ENCODE assay signal across 18 cellular contexts in genomic region chrX:26651755-26652154, GRCh38.
DNase-seq lines count a peak whose midpoint lies in the region; ATAC-seq, FAIRE-seq and TF ChIP-seq lines count a peak whose summit lies in the region.
"Had no signal": no experiment of that assay in that cellular context is flagged by ENCODE, and none has a peak within 500 bp of the region (broad histone marks: within the 10 kb centered on the region; RNA-seq: fewer than 3 reads in every experiment).

No MANE protein-coding gene starts in this region.

- H3K27ac Mint-ChIP-seq in MCF 10A (ENCODE audit: low read depth, unreplicated experiment), result no peak overlapping the region
- H3K27ac Mint-ChIP-seq: activated T-helper 2 cell treated with anti-CD3 and anti-CD28 coated beads, Interferon-gamma antibody, Interleukin-2, Interleukin-4, amounts not matched to agents 10 μg/mL and 5 μg/mL and 100 μg/mL, durations not matched to agents 14 hours and 24 hours and 36 hours; T-helper 2 cell treated with Interferon-gamma antibody and Interleukin-4, amounts not matched to agents 5 μg/mL and 100 μg/mL, for 36 hours had no signal

- POLR2A ChIA-PET in MCF 10A (lab: Yijun Ruan, JAX), result interaction anchor here (0.7 kb wide), 1 partner anchor 10 kb away, joined by 3 read pairs; no protein-coding TSS in a partner anchor

- FAIRE-seq in bronchial epithelial cell (lab: Jason Lieb, UNC), result no peak

- no peaks in the 10 kb centered on the region for H3K27me3 Mint-ChIP-seq in MCF 10A (ENCODE audit: insufficient read depth, unreplicated experiment)
- H3K27me3 Mint-ChIP-seq: naive B cell had no signal

- peaks cover 22 to 58% of the 10 kb centered on the region in 2 donors for H3K9me3 ChIP-seq in breast epithelium

- peak; percentile 26 for TF ChIP-seq CTCF in MCF 10A (IDR thresholded peaks at IDR 0.05; ENCODE audit: unreplicated experiment)
- TF ChIP-seq CTCF in breast epithelium (IDR thresholded peaks at IDR 0.05), result no peak
- no peak for TF ChIP-seq CTCF in bronchial epithelial cell (IDR thresholded peaks at IDR 0.05; ENCODE audit: insufficient read depth, low read length, severe bottlenecking)

- no peak overlapping the region for H3K4me3 Mint-ChIP-seq in MCF 10A (ENCODE audit: unreplicated experiment)
- H3K4me3 Mint-ChIP-seq: naive B cell; T-helper 2 cell treated with Interferon-gamma antibody and Interleukin-4, amounts not matched to agents 5 μg/mL and 100 μg/mL, for 36 hours had no signal

- ATAC-seq in HG03457 (IDR thresholded peaks at IDR 0.05; ENCODE audit: unreplicated experiment) (no peak), GM19463 (IDR thresholded peaks at IDR 0.05; ENCODE audit: unreplicated experiment) (no peak), HG02588 (IDR thresholded peaks at IDR 0.05; ENCODE audit: unreplicated experiment) (no peak)
- ATAC-seq: heart left ventricle, right cardiac atrium had no signal

- intact Hi-C loops in MCF 10A (cut with micrococcal nuclease) (loop anchor here (10.0 kb wide), 1 partner anchor 927 kb away; no protein-coding TSS in a partner anchor), breast epithelium (cut with DNase I; ENCODE audit: low total_unique reads) (no loop called here)

- TF ChIP-seq POLR2A in breast epithelium (IDR thresholded peaks at IDR 0.05), result no peak

- CTCF ChIA-PET in MCF 10A (lab: Yijun Ruan, JAX), result interaction anchor here (0.6 to 1.9 kb wide), 4 partner anchors 11 to 692 kb away, joined by 3 to 4 read pairs (median 4); no protein-coding TSS in a partner anchor

- H3K9me3 Mint-ChIP-seq in MCF 10A (ENCODE audit: unreplicated experiment), result peaks cover 4% of the 10 kb centered on the region
- H3K9me3 Mint-ChIP-seq: activated T-helper 2 cell treated with anti-CD3 and anti-CD28 coated beads, Interferon-gamma antibody, Interleukin-2, Interleukin-4, amounts not matched to agents 10 μg/mL and 5 μg/mL and 100 μg/mL, durations not matched to agents 14 hours and 24 hours and 36 hours; T-helper 2 cell treated with Interferon-gamma antibody and Interleukin-4, amounts not matched to agents 5 μg/mL and 100 μg/mL, for 36 hours had no signal

- DNase-seq in MCF 10A (ENCODE audit: unreplicated experiment), result peak; percentile 42
- DNase-seq in breast epithelium (ENCODE audit: low spot score in 2 of 2), result no peak
- DNase-seq in NCI-H69 (lab: John Stamatoyannopoulos, UW), result peak; percentile 14
- DNase-seq in bronchial epithelial cell (ENCODE audit: low read depth), result peak; percentile 1
- no peak for DNase-seq in NOMO-1 (lab: John Stamatoyannopoulos, UW; ENCODE audit: unreplicated experiment in 2 of 2)
- DNase-seq: activated CD4-positive, alpha-beta T cell treated with anti-CD3 and anti-CD28 coated beads, Interleukin-2, amount 50 U/mL, for 48 hours; DMS153; H7; heart left ventricle; MV-4-11; naive B cell; right cardiac atrium; stimulated activated CD4-positive, alpha-beta T cell treated with anti-CD3 and anti-CD28 coated beads, Interleukin-4, amount 100 ng/mL, for 1 hour had no signal

- no peaks in the 10 kb centered on the region for H3K4me1 Mint-ChIP-seq in MCF 10A (ENCODE audit: insufficient read depth, unreplicated experiment)
- H3K4me1 Mint-ChIP-seq: naive B cell had no signal

- H3K36me3 Mint-ChIP-seq in MCF 10A (ENCODE audit: insufficient read depth, unreplicated experiment), result peaks cover 4% of the 10 kb centered on the region
- H3K36me3 Mint-ChIP-seq: naive B cell had no signal

- H3K4me1 ChIP-seq in breast epithelium, result no peaks in the 10 kb centered on the region
- H3K4me1 ChIP-seq: heart left ventricle had no signal

- H3K4me3 ChIP-seq in breast epithelium (no peak overlapping the region), bronchial epithelial cell (ENCODE audit: low read depth, low read length) (no peak overlapping the region)
- H3K4me3 ChIP-seq: heart left ventricle had no signal

- no peaks in the 10 kb centered on the region for H3K27me3 ChIP-seq in breast epithelium
- H3K27me3 ChIP-seq in bronchial epithelial cell (ENCODE audit: control insufficient read depth, insufficient read depth, low read length), result no peaks in the 10 kb centered on the region
- H3K27me3 ChIP-seq: heart left ventricle had no signal

- H3K27ac ChIP-seq in breast epithelium, result no peak overlapping the region
- H3K27ac ChIP-seq: heart left ventricle had no signal

- BruUV-seq in MCF 10A (replicated peaks; lab: Mats Ljungman, UMichigan), result no TSS peak

- H3K36me3 ChIP-seq in breast epithelium (no peaks in the 10 kb centered on the region), bronchial epithelial cell (ENCODE audit: control insufficient read depth, insufficient read depth, low read length) (no peaks in the 10 kb centered on the region)
- H3K36me3 ChIP-seq: heart left ventricle had no signal

Comparison
In these comparisons a context has a peak if more than half of its experiments do, and no peak if none do; other contexts are left out.
1. DNase-seq: peak in MCF 10A (single experiment), NCI-H69 (single experiment) and bronchial epithelial cell (single experiment); none in breast epithelium (0 of 2) and NOMO-1 (0 of 2).